ENCODE assay signal across 27 cellular contexts in the genomic region with DNA sequence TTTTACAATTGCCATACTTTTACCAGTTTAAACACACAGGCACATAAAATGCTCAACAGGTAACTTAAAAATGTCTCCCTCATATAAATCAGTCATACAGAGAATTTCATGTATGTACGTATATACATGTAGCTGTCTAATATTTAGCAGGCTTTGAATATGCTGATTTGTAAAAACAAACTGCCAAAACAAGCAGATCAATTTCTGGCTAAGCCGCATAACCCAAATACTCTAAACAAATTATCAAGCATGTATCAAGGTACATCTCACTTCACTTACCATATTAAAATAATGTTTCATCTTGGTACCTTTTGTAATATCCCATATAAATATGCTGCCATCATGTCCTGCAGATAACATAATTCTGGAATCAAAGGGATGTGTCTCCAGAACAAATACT.
"Had no signal": no experiment of that assay in that cellular context is flagged by ENCODE, and none has a peak within 500 bp of the region (broad histone marks: within the 10 kb centered on the region; RNA-seq: fewer than 3 reads in every experiment).

No MANE protein-coding gene starts in this region.

- H3K27me3 ChIP-seq: neural progenitor cell, ovary, suprapubic skin, testis, tibial artery, transverse colon, upper lobe of right lung, uterus had no signal

- H2AFZ ChIP-seq: neural progenitor cell, parathyroid adenoma had no signal

- H3K36me3 ChIP-seq: ovary, uterus had no signal

- H3K27ac ChIP-seq: neural progenitor cell, ovary, parathyroid adenoma, psoas muscle, suprapubic skin, testis, tibial artery, transverse colon, upper lobe of right lung, uterus had no signal

- H3K4me2 ChIP-seq: neural progenitor cell had no signal

- H3K9ac ChIP-seq: neural progenitor cell, parathyroid adenoma had no signal

- H3K9me3 ChIP-seq: ovary, psoas muscle, suprapubic skin, testis, tibial artery, transverse colon, upper lobe of right lung, uterus had no signal

- H3K79me2 ChIP-seq: parathyroid adenoma had no signal

- H3K4me1 ChIP-seq: neural progenitor cell, parathyroid adenoma, psoas muscle, suprapubic skin, testis, tibial artery, transverse colon, upper lobe of right lung, uterus had no signal

- ATAC-seq: naive thymus-derived CD4-positive, alpha-beta T cell; natural killer cell; psoas muscle; right cardiac atrium; sciatic nerve; stimulated activated memory B cell treated with anti-CD40 and anti-IgM and Interleukin-4, amounts not matched to agents 10 μg/mL and 1 μg/mL and 100 μg/mL, for 72 hours; stimulated activated naive CD8-positive, alpha-beta T cell treated with anti-CD3 and anti-CD28 coated beads, Interleukin-15, amount 100 ng/mL, for 72 hours; stimulated activated naive CD8-positive, alpha-beta T cell treated with anti-CD3 and anti-CD28 coated beads, Interleukin-15, Interleukin-2, amounts not matched to agents 100 U/mL and 50 U/mL, for 24 hours; upper lobe of right lung had no signal

- H3K4me3 ChIP-seq: neural progenitor cell, ovary, psoas muscle, suprapubic skin, testis, tibial artery, transverse colon, upper lobe of right lung, uterus had no signal

- DNase-seq: naive thymus-derived CD4-positive, alpha-beta T cell; natural killer cell; occipital lobe; ovary; posterior cingulate gyrus; psoas muscle; right cardiac atrium; small intestine; stimulated activated CD4-positive, alpha-beta T cell treated with anti-CD3 and anti-CD28 coated beads, Interleukin-15, amount 100 ng/mL, for 24 hours; stimulated activated CD4-positive, alpha-beta T cell treated with anti-CD3 and anti-CD28 coated beads, Interleukin-2, amount 100 ng/mL, for 24 hours; stimulated activated CD4-positive, alpha-beta T cell treated with anti-CD3 and anti-CD28 coated beads, Interleukin-2, amount 100 ng/mL, for 48 hours; stimulated activated CD4-positive, alpha-beta T cell treated with anti-CD3 and anti-CD28 coated beads, Interleukin-4, amount 100 ng/mL, for 24 hours; stimulated activated CD8-positive, alpha-beta memory T cell treated with anti-CD3 and anti-CD28 coated beads, Interleukin-4, amount 100 ng/mL, for 48 hours; stimulated activated naive CD4-positive, alpha-beta T cell; stimulated activated naive CD8-positive, alpha-beta T cell treated with anti-CD3 and anti-CD28 coated beads, Interleukin-15, amount 100 ng/mL, for 72 hours; stimulated activated naive CD8-positive, alpha-beta T cell treated with anti-CD3 and anti-CD28 coated beads, Interleukin-15, Interleukin-2, amounts not matched to agents 100 U/mL and 50 U/mL, for 24 hours; substantia nigra; testis; tibial artery; transverse colon; upper lobe of right lung; uterus had no signal
